ENCODE assay signal across 8 cellular contexts in genomic region chr16:1812732-1813163, GRCh38. TPM values are rescaled to one million over a fixed set of nuclear protein-coding genes. Genes with fewer than 3 reads are reported as not detected.
DNase-seq lines count a peak whose midpoint lies in the region; ATAC-seq and TF ChIP-seq lines count a peak whose summit lies in the region.

No MANE protein-coding gene starts in this region.

- H3K4me2 ChIP-seq in smooth muscle cell, result peak overlapping the region; percentile 40

- H3K4me1 ChIP-seq in adipocyte (ENCODE audit: control insufficient read depth, insufficient read depth, low read length) (peaks cover 3% of the 10 kb centered on the region), right atrium auricular region (peaks cover 0 to 9% of the 10 kb centered on the region in 2 donors), smooth muscle cell (ENCODE audit: low read depth) (peaks cover 5% of the 10 kb centered on the region)

- H2AFZ ChIP-seq in smooth muscle cell (ENCODE audit: low read depth), result no peak overlapping the region

- DNase-seq in Ammon's horn (ENCODE audit: low spot score) (peak; percentile 71), HL-60 (ENCODE audit: low read depth in 1 of 2, low spot score in 1 of 2) (peak; percentile 41 to 70), RPMI7951 (ENCODE audit: low read depth) (peak; percentile 38), adipocyte (ENCODE audit: low read depth) (peak; percentile 86), right atrium auricular region (ENCODE audit: low spot score) (peak; percentile 73), smooth muscle cell (lab: John Stamatoyannopoulos, UW; ENCODE audit: unreplicated experiment) (no peak), NCI-H1436 (lab: John Stamatoyannopoulos, UW) (no peak)

- no peaks in the 10 kb centered on the region for H4K20me1 ChIP-seq in smooth muscle cell (ENCODE audit: low read depth)

- TF ChIP-seq CTCF in HL-60 (IDR thresholded peaks at IDR 0.05; ENCODE audit: insufficient read depth, low read length), result peak; percentile 64
- peak in 1 of 2 donors; percentile 64 for TF ChIP-seq CTCF in right atrium auricular region (IDR thresholded peaks at IDR 0.05)
- TF ChIP-seq CTCF in smooth muscle cell (IDR thresholded peaks at IDR 0.05; ENCODE audit: borderline replicate concordance, insufficient read depth, poor library complexity, severe bottlenecking), result peak; percentile 36

- H3K9me3 ChIP-seq in adipocyte (ENCODE audit: control insufficient read depth, low read length) (no peaks in the 10 kb centered on the region), right atrium auricular region (no peaks in the 10 kb centered on the region), smooth muscle cell (replicated peaks; ENCODE audit: low read depth) (no peaks in the 10 kb centered on the region)

- peaks cover 41% of the 10 kb centered on the region for H3K36me3 ChIP-seq in adipocyte (ENCODE audit: control insufficient read depth, insufficient read depth, low read length, severe bottlenecking)
- peaks cover 56% of the 10 kb centered on the region for H3K36me3 ChIP-seq in right atrium auricular region
- no peaks in the 10 kb centered on the region for H3K36me3 ChIP-seq in smooth muscle cell (ENCODE audit: low read depth)

- H3K27me3 ChIP-seq in HL-60 (ENCODE audit: insufficient read depth, poor library complexity, severe bottlenecking), result no peaks in the 10 kb centered on the region
- H3K27me3 ChIP-seq in adipocyte (replicated peaks; ENCODE audit: control insufficient read depth, insufficient read depth, low read length), result no peaks in the 10 kb centered on the region
- no peaks in the 10 kb centered on the region for H3K27me3 ChIP-seq in right atrium auricular region
- no peaks in the 10 kb centered on the region for H3K27me3 ChIP-seq in smooth muscle cell (ENCODE audit: low read depth)

- ATAC-seq in HG02571 (IDR thresholded peaks at IDR 0.05; ENCODE audit: unreplicated experiment), result no peak

- H3K9ac ChIP-seq in adipocyte (ENCODE audit: low read length) (peak overlapping the region; percentile 32), smooth muscle cell (ENCODE audit: low read depth) (no peak overlapping the region)

- no peak overlapping the region for H3K4me3 ChIP-seq in HL-60 (replicated peaks; ENCODE audit: insufficient read depth, low read length)
- H3K4me3 ChIP-seq in adipocyte (ENCODE audit: low read length), result no peak overlapping the region
- no peak overlapping the region for H3K4me3 ChIP-seq in right atrium auricular region
- no peak overlapping the region for H3K4me3 ChIP-seq in smooth muscle cell

- peaks cover 8% of the 10 kb centered on the region for H3F3A ChIP-seq in smooth muscle cell (ENCODE audit: low read depth)

- H3K79me2 ChIP-seq in smooth muscle cell (ENCODE audit: low read depth), result no peaks in the 10 kb centered on the region

- no peak overlapping the region for H3K27ac ChIP-seq in HL-60 (replicated peaks)
- no peak overlapping the region for H3K27ac ChIP-seq in right atrium auricular region
- no peak overlapping the region for H3K27ac ChIP-seq in smooth muscle cell (ENCODE audit: low read depth)

- 44% methylated on average over 17 of the region's 17 CpGs for WGBS in smooth muscle cell (ENCODE audit: low lambda C conversion rate)

RNA-seq across cellular contexts. Expression of gene HAGH, which starts 13.9 kb away (rescaled TPM):
- 50.7 and 68.8 TPM in 2 replicates for total RNA-seq in RPMI7951 (2014; rRNA removed; shearing (Covaris generic))
- 100 to 1,000 TPM; 208 to 227 TPM for total RNA-seq in right atrium auricular region
- total RNA-seq in smooth muscle cell, result 20.7 and 20.9 TPM in 2 replicates
- polyA plus RNA-seq in smooth muscle cell, result 42.6 and 43.0 TPM in 2 replicates

RNA-seq across cellular contexts. Expression of gene FAHD1, which starts 14.3 kb away (rescaled TPM):
- total RNA-seq in RPMI7951 (2014; rRNA removed; shearing (Covaris generic)), result 39.3 and 54.6 TPM in 2 replicates
- total RNA-seq in right atrium auricular region (10 to 100 TPM; 35.8 to 59.3 TPM), smooth muscle cell (25.0 and 32.4 TPM in 2 replicates)
- 32.4 and 32.8 TPM in 2 replicates for polyA plus RNA-seq in smooth muscle cell

RNA-seq across cellular contexts. Expression of gene IGFALS, which starts 19.2 kb away (rescaled TPM):
- total RNA-seq in RPMI7951 (2014; rRNA removed; shearing (Covaris generic)), result not detected in 2 replicates
- total RNA-seq in right atrium auricular region (not detected), smooth muscle cell (0.58 TPM in 1 of 2 replicates, not detected in the other)
- 0.45 TPM in 1 of 2 replicates, not detected in the other for polyA plus RNA-seq in smooth muscle cell

RNA-seq across cellular contexts. Expression of gene NUBP2, which starts 30.0 kb away (rescaled TPM):
- 50.1 and 71.5 TPM in 2 replicates for total RNA-seq in RPMI7951 (2014; rRNA removed; shearing (Covaris generic))
- total RNA-seq in right atrium auricular region (10 to 100 TPM; 70.3 to 77.9 TPM), smooth muscle cell (32.9 and 48.0 TPM in 2 replicates)
- 80.8 and 86.7 TPM in 2 replicates for polyA plus RNA-seq in smooth muscle cell

RNA-seq across cellular contexts. Expression of gene SPSB3, which starts 30.4 kb away (rescaled TPM):
- total RNA-seq in RPMI7951 (2014; rRNA removed; shearing (Covaris generic)), result 15.6 and 22.7 TPM in 2 replicates
- total RNA-seq in right atrium auricular region (10 to 100 TPM; 41.9 to 49.0 TPM), smooth muscle cell (23.0 and 25.1 TPM in 2 replicates)
- 49.8 and 60.3 TPM in 2 replicates for polyA plus RNA-seq in smooth muscle cell

Comparison
In these comparisons a context has a peak if more than half of its experiments do, and no peak if none do; other contexts are left out.
1. DNase-seq: peak in Ammon's horn (single experiment), HL-60 (2 of 2), RPMI7951 (single experiment), adipocyte (single experiment) and right atrium auricular region (single experiment); none in smooth muscle cell (single experiment) and NCI-H1436 (single experiment).